ENCODE assay signal across 8 cellular contexts in genomic region chr19:2840794-2841790, GRCh38. TPM values are rescaled to one million over a fixed set of nuclear protein-coding genes. Genes with fewer than 3 reads are reported as not detected.
A peak's percentile ranks its signal among the peaks of the same experiment; 100 is the strongest.
DNase-seq lines count a peak whose midpoint lies in the region; ATAC-seq, FAIRE-seq and TF ChIP-seq lines count a peak whose summit lies in the region.

TSS of gene ZNF555 (plus strand) at chr19:2841475. CDS start at chr19:2841573, 98 bp downstream.

- no peak; the same call in 2 of the 3 replicates for TF ChIP-seq CTCF in A549 (IDR thresholded peaks at IDR 0.05)
- peak; percentile 67 for TF ChIP-seq CTCF in WERI-Rb-1 (IDR thresholded peaks at IDR 0.05; ENCODE audit: low read depth, low read length)
- TF ChIP-seq CTCF in mammary epithelial cell (conservative IDR thresholded peaks at IDR 0.05 in 1 of 2, IDR thresholded peaks at IDR 0.05 in 1 of 2; ENCODE audit: extremely low read depth in 1 of 2, insufficient read depth in 1 of 2, low read depth in 1 of 2, low read length in 2 of 2): peak; percentile 35 to 58

- dilution Hi-C loops in mammary epithelial cell (cut with HindIII; ENCODE audit: low sequenced_read_pairs): no loop called here

- H3K4me1 ChIP-seq in A549 (no peaks in the 10 kb centered on the region), mammary epithelial cell (ENCODE audit: insufficient read depth, low read length) (peaks cover 6% of the 10 kb centered on the region), iPS-20b (ENCODE audit: insufficient read depth, low read length) (no peaks in the 10 kb centered on the region), skeletal muscle tissue (ENCODE audit: control insufficient read depth in 3 of 3, insufficient read depth in 3 of 3, low read length in 3 of 3) (peaks cover 17 to 23% (median 22%) of the 10 kb centered on the region in 3 donors)

- H3K4me2 ChIP-seq in A549: peak within 1 kb of the TSS; percentile 93
- H3K4me2 ChIP-seq in mammary epithelial cell (ENCODE audit: insufficient read depth, low read depth, low read length): peak within 1 kb of the TSS; percentile 98

- ATAC-seq in A549 (peak; percentile 99 to 100), HG03064 (IDR thresholded peaks at IDR 0.05; ENCODE audit: low read depth, unreplicated experiment) (peak; percentile 78)

- TF ChIP-seq EP300 in A549 (IDR thresholded peaks at IDR 0.05): no peak

- CTCF ChIA-PET in A549 (lab: Yijun Ruan, JAX): interaction anchor here (0.9 to 1.8 kb wide), 5 partner anchors 10 to 109 kb away, joined by 3 to 5 read pairs (median 3); partner anchors contain the start of gene ZNF57
- CTCF ChIA-PET in mammary epithelial cell (lab: Charles Lee; ENCODE audit: low non-redundant PET): interaction anchor here (0.6 kb wide), 3 partner anchors 21 to 903 kb away, joined by 4 to 5 read pairs (median 4); partner anchors contain the start of genes LSM7 and ZNF554

- TF ChIP-seq POLR2A in A549 (IDR thresholded peaks at IDR 0.05; ENCODE audit: low read length) (peak; percentile 25), GM18526 (IDR thresholded peaks at IDR 0.05; ENCODE audit: extremely low read depth, insufficient read length) (peak; percentile 45)

- H3K27ac ChIP-seq in A549 (peak within 1 kb of the TSS; percentile 87 to 96), WERI-Rb-1 (peak within 1 kb of the TSS; percentile 90), mammary epithelial cell (ENCODE audit: insufficient read depth, low read depth, low read length) (peak within 1 kb of the TSS; percentile 29), iPS-20b (ENCODE audit: low read length) (no peak within 1 kb of the TSS), skeletal muscle tissue (ENCODE audit: low read depth, low read length) (peak within 1 kb of the TSS; percentile 86)

- H3K9ac ChIP-seq in mammary epithelial cell (ENCODE audit: insufficient read depth, low read length): peak within 1 kb of the TSS; percentile 40
- H3K9ac ChIP-seq in iPS-20b (ENCODE audit: low read depth, low read length): peak within 1 kb of the TSS; percentile 69
- H3K9ac ChIP-seq in skeletal muscle tissue (ENCODE audit: low read depth in 1 of 3, low read length in 3 of 3): peak within 1 kb of the TSS; percentile 74 to 87 (median 79)

- H3K27me3 ChIP-seq in WERI-Rb-1 (ENCODE audit: insufficient read depth, low read depth, severe bottlenecking) (no peaks in the 10 kb centered on the region), mammary epithelial cell (ENCODE audit: insufficient read depth, low read length) (no peaks in the 10 kb centered on the region), iPS-20b (ENCODE audit: insufficient read depth, low read length) (peaks cover 8% of the 10 kb centered on the region), skeletal muscle tissue (ENCODE audit: control insufficient read depth in 3 of 3, insufficient read depth in 3 of 3, low read length in 3 of 3) (no peaks in the 10 kb centered on the region)

- H3K36me3 ChIP-seq in WERI-Rb-1: peaks cover 12% of the 10 kb centered on the region; the same call in 1 of the 2 replicates
- H3K36me3 ChIP-seq in mammary epithelial cell (ENCODE audit: insufficient read depth, low read length): peaks cover 2% of the 10 kb centered on the region
- H3K36me3 ChIP-seq in iPS-20b (ENCODE audit: insufficient read depth, low read depth, low read length): no peaks in the 10 kb centered on the region
- H3K36me3 ChIP-seq in skeletal muscle tissue (ENCODE audit: control insufficient read depth in 3 of 3, insufficient read depth in 3 of 3, low read length in 3 of 3): peaks cover 4 to 10% (median 8%) of the 10 kb centered on the region in 3 donors

- TF ChIP-seq RAD21 in A549 (conservative IDR thresholded peaks at IDR 0.05 in 1 of 2, IDR thresholded peaks at IDR 0.05 in 1 of 2): no peak

- H4K20me1 ChIP-seq in mammary epithelial cell (ENCODE audit: insufficient read depth, low read length): no peaks in the 10 kb centered on the region

- intact Hi-C loops in mammary epithelial cell (cut with micrococcal nuclease): loop anchor here (2.0 kb wide), 2 partner anchors 58 to 104 kb away; partner anchors contain the start of genes SGTA and ZNF77

- H3K9me3 ChIP-seq in A549: peaks cover 48% of the 10 kb centered on the region
- peaks cover 12% of the 10 kb centered on the region for H3K9me3 ChIP-seq in WERI-Rb-1 (ENCODE audit: severe bottlenecking)
- peaks cover 15% of the 10 kb centered on the region for H3K9me3 ChIP-seq in mammary epithelial cell (replicated peaks; ENCODE audit: insufficient read depth, low read length)
- H3K9me3 ChIP-seq in iPS-20b (ENCODE audit: insufficient read depth, low read depth, low read length): peaks cover 30% of the 10 kb centered on the region
- peaks cover 0 to 9% (median 6%) of the 10 kb centered on the region in 3 donors for H3K9me3 ChIP-seq in skeletal muscle tissue (ENCODE audit: control insufficient read depth in 3 of 3, low read length in 3 of 3)

- POLR2A ChIA-PET in A549 (lab: Yijun Ruan, JAX): interaction anchor here (0.5 kb wide), 1 partner anchor 365 kb away, joined by 3 read pairs; the partner anchor contains the start of gene GADD45B

- in situ Hi-C loops in mammary epithelial cell (cut with MboI; ENCODE audit: low sequenced_read_pairs in 2 of 2): loop anchor here in 1 of 2 donors (10.0 kb wide), 1 partner anchor 94 kb away; no protein-coding TSS in a partner anchor

- no peak for FAIRE-seq in A549 (lab: Jason Lieb, UNC)

- peaks cover 12% of the 10 kb centered on the region for H3K79me2 ChIP-seq in mammary epithelial cell (ENCODE audit: insufficient read depth, low read length)

- WGBS in A549 (ENCODE audit: missing lambda C conversion rate): 0% methylated on average over 5 of the region's 106 CpGs
- 10% methylated on average over 6 of the region's 106 CpGs for WGBS in mammary epithelial cell (ENCODE audit: low coverage, missing lambda C conversion rate)

- H2AFZ ChIP-seq in mammary epithelial cell (ENCODE audit: low read depth, low read length): peak within 1 kb of the TSS; percentile 91

- DNase-seq in A549 (ENCODE audit: low read depth in 1 of 2, low spot score in 1 of 2): peak; percentile 96 to 98
- DNase-seq in NCI-H2171 treated with DMSO at 0.1 percent for 48 hours (lab: John Stamatoyannopoulos, UW): peak; percentile 99
- DNase-seq in WERI-Rb-1: peak; percentile 99
- peak; percentile 99 for DNase-seq in mammary epithelial cell

- H3K4me3 ChIP-seq in A549 (peak within 1 kb of the TSS; percentile 88), WERI-Rb-1 (ENCODE audit: low read depth, low read length) (peak within 1 kb of the TSS; percentile 66), mammary epithelial cell (replicated peaks in 1 of 3; ENCODE audit: insufficient read depth in 1 of 3, low read depth in 2 of 3, low read length in 3 of 3) (peak within 1 kb of the TSS; percentile 72 to 89 (median 80)), iPS-20b (ENCODE audit: low read length) (peak within 1 kb of the TSS; percentile 80), skeletal muscle tissue (ENCODE audit: low read length in 3 of 3) (peak within 1 kb of the TSS; percentile 78 to 85 (median 83))

- no TSS peak for BruUV-seq in mammary epithelial cell (replicated peaks; lab: Mats Ljungman, UMichigan)

TF ChIP-seq in A549, 52 proteins besides CTCF, POLR2A, EP300 and RAD21 (continues in another document):
- TF ChIP-seq HOXB13 (CRISPR knock-in tag; IDR thresholded peaks at IDR 0.05; ENCODE audit: low read depth) (no peak), JUN (IDR thresholded peaks at IDR 0.05) (peak in 1 of 2 experiments; percentile 47; a peak in 2 of 5 replicates), MAX (IDR thresholded peaks at IDR 0.05) (peak; percentile 66), PBX3 (IDR thresholded peaks at IDR 0.05) (peak; percentile 93), ELK1 (IDR thresholded peaks at IDR 0.05; ENCODE audit: low read depth, low read length) (no peak), ZNF302 (CRISPR knock-in tag; IDR thresholded peaks at IDR 0.05) (no peak), FOSL2 (IDR thresholded peaks at IDR 0.05) (no peak), FOSL2 (CRISPR knock-in tag; IDR thresholded peaks at IDR 0.05) (peak; percentile 36; the same call in 1 of the 2 replicates), CHD4 (IDR thresholded peaks at IDR 0.05; ENCODE audit: borderline replicate concordance) (peak; percentile 39; the same call in 1 of the 2 replicates), FOXS1 (CRISPR knock-in tag; IDR thresholded peaks at IDR 0.05) (no peak)

RNA-seq across cellular contexts. Expression of gene ZNF555, which starts in this region (rescaled TPM):
- polyA plus RNA-seq in A549 (2011; rRNA removed) (2.3 and 3.7 TPM in 2 replicates), A549 (2017; fragmentation: RNase III; extraction: RNeasy Plus Mini Kit Qiagen cat#74134 plus additional on column Dnase treatment) (1.4 to 1.7 TPM (median 1.5 TPM) in 3 replicates), mammary epithelial cell (2.1 TPM)
- 0.52 TPM in 2 replicates for polyA plus RNA-seq in A549 (2012; cell fraction: cytosol; rRNA removed)
- 0.28 and 0.42 TPM in 2 replicates for polyA plus RNA-seq in A549 (2012; cell fraction: nucleus; rRNA removed)
- 2.7 and 4.0 TPM in 2 replicates for polyA minus RNA-seq in A549 (2011; rRNA and poly(A)+ RNA removed)
- total RNA-seq in mammary epithelial cell (1 to 10 TPM; 4.6 to 7.2 TPM), skeletal muscle tissue (15.7 TPM)
- polyA minus RNA-seq in mammary epithelial cell: 4.7 TPM
